In genomic region chrX:45771560-45772340, GRCh38 we compare ENCODE assay signal across 8 cellular contexts.
DNase-seq lines count a peak whose midpoint lies in the region; ATAC-seq and FAIRE-seq lines count a peak whose summit lies in the region.

No MANE protein-coding gene starts in this region.

- H3K9me3 Mint-ChIP-seq in central memory CD8-positive, alpha-beta T cell, result no peaks in the 10 kb centered on the region

- FAIRE-seq in G401.6 (lab: Jason Lieb, UNC), result peak; percentile 81

- H3K36me3 ChIP-seq in muscle layer of colon (ENCODE audit: insufficient read depth, low read length), result no peaks in the 10 kb centered on the region

- H3K4me1 Mint-ChIP-seq in central memory CD8-positive, alpha-beta T cell, result peaks cover 43% of the 10 kb centered on the region

- H3K4me3 Mint-ChIP-seq in central memory CD8-positive, alpha-beta T cell, result peak overlapping the region; percentile 79

- no peaks in the 10 kb centered on the region for H3K27me3 Mint-ChIP-seq in central memory CD8-positive, alpha-beta T cell

- no peak overlapping the region for H3K9ac ChIP-seq in muscle layer of colon (ENCODE audit: low read length)

- ATAC-seq in HG02884 (IDR thresholded peaks at IDR 0.05; ENCODE audit: unreplicated experiment), result peak; percentile 48
- ATAC-seq in central memory CD8-positive, alpha-beta T cell (replicated peaks; ENCODE audit: extremely low read depth, poor library complexity, severe bottlenecking), result peak; percentile 74

- DNase-seq in T-helper 22 cell (ENCODE audit: low read depth) (peak; percentile 50), SHP77 treated with DMSO at 0.1 percent for 48 hours (lab: John Stamatoyannopoulos, UW) (no peak), NCI-H446 treated with DMSO at 0.1 percent for 48 hours (lab: John Stamatoyannopoulos, UW) (no peak), NCI-H146 (lab: John Stamatoyannopoulos, UW) (no peak)
- peak; percentile 17 to 48 for DNase-seq in central memory CD8-positive, alpha-beta T cell (ENCODE audit: low spot score in 2 of 2)

- no peaks in the 10 kb centered on the region for H3K27me3 ChIP-seq in muscle layer of colon (ENCODE audit: control insufficient read depth in 1 of 2, insufficient read depth in 2 of 2, low read length in 2 of 2)

- no peaks in the 10 kb centered on the region for H3K9me3 ChIP-seq in muscle layer of colon (ENCODE audit: low read length)

- peak overlapping the region; percentile 42 for H3K27ac ChIP-seq in muscle layer of colon (ENCODE audit: low read depth, low read length)

- H3K4me3 ChIP-seq in muscle layer of colon (ENCODE audit: low read depth in 1 of 2, low read length in 2 of 2), result peak overlapping the region in 1 of 2 donors; percentile 1

- no peaks in the 10 kb centered on the region for H3K4me1 ChIP-seq in muscle layer of colon (ENCODE audit: insufficient read depth, low read length)

- peaks cover 15% of the 10 kb centered on the region for H3K36me3 Mint-ChIP-seq in central memory CD8-positive, alpha-beta T cell (ENCODE audit: insufficient read depth)

- H3K27ac Mint-ChIP-seq in central memory CD8-positive, alpha-beta T cell (ENCODE audit: low read depth), result peak overlapping the region; percentile 98

Comparison
In these comparisons a context has a peak if more than half of its experiments do, and no peak if none do; other contexts are left out.
1. DNase-seq: peak in T-helper 22 cell (single experiment) and central memory CD8-positive, alpha-beta T cell (2 of 2); none in SHP77 treated with DMSO at 0.1 percent for 48 hours (single experiment), NCI-H446 treated with DMSO at 0.1 percent for 48 hours (single experiment) and NCI-H146 (single experiment).